18 cellular contexts compared by ENCODE assay signal in the genomic region with DNA sequence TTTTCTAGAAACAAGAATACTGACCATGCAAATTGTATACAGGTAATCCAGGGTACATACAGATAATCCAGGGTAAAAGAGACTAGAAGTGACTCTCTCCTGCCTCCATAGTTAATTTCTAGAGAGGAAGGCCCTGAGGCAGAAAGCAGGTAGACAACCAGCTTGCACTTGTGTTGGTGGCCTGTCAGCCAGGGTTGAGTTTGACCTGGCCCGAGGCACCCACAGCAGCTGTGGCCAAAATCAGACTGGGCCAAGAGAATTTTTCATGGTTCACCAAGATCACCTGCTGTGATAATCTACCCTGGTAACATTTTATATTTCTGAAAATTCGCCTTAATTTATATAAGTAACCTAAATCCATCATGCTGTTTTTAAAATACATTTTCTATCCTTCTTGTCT.
"Had no signal": no experiment of that assay in that cellular context is flagged by ENCODE, and none has a peak within 500 bp of the region (broad histone marks: within the 10 kb centered on the region; RNA-seq: fewer than 3 reads in every experiment).

No MANE protein-coding gene starts in this region.

- H3K4me1 Mint-ChIP-seq: naive B cell, nephron had no signal

- DNase-seq: colonic mucosa; dermis blood vessel endothelial cell; effector CD4-positive, alpha-beta T cell; heart left ventricle; hippocampal formation; left colon; mesendoderm; naive B cell; stimulated activated CD4-positive, alpha-beta T cell treated with anti-CD3 and anti-CD28 coated beads, Interleukin-2, amount 100 ng/mL, for 24 hours; stimulated activated CD4-positive, alpha-beta T cell treated with anti-CD3 and anti-CD28 coated beads, Interleukin-4, amount 100 ng/mL, for 4 hours; stimulated activated naive CD4-positive, alpha-beta T cell; stomach; substantia nigra had no signal

- H3K9me3 ChIP-seq: colonic mucosa, heart left ventricle, neutrophil, stomach had no signal

- H3K36me3 Mint-ChIP-seq: naive B cell, type B pancreatic cell had no signal

- H3K27ac Mint-ChIP-seq: nephron, type B pancreatic cell had no signal

- H3K27me3 ChIP-seq: colonic mucosa, heart left ventricle, neutrophil, stomach had no signal

- H3K4me1 ChIP-seq: colonic mucosa, stomach had no signal

- H3K4me3 Mint-ChIP-seq: naive B cell, nephron, type B pancreatic cell had no signal

- H3K27me3 Mint-ChIP-seq: naive B cell, type B pancreatic cell had no signal

- H3K36me3 ChIP-seq: colonic mucosa, heart left ventricle, neutrophil, stomach had no signal

- H3K4me3 ChIP-seq: colonic mucosa, heart left ventricle, stomach had no signal

- H3K9me3 Mint-ChIP-seq: nephron had no signal

- ATAC-seq: esophagus mucosa, heart left ventricle, left colon, sciatic nerve had no signal

- H3K27ac ChIP-seq: colonic mucosa, heart left ventricle, neutrophil, stomach had no signal
